Comparison of ENCODE assay signal across 17 cellular contexts in the genomic region with DNA sequence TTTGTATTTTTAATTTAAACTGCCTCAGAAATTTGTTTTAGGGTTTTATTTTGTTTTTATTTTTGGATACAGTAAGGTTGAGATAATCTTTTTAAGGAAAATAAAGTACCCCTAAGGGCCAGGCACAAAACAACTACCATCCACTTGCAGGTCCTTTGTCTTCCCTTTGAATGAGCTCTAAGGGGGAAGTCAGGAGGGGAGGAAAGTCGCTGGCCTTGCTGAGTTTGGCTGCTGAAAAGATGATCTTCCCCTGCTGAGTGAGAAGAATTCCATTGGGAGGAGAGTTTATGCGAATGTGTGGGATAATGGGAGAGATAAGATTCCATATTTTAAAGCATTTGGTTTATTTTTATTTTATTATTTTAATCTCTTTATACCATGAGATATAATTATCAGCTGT.
DNase-seq lines count a peak whose midpoint lies in the region; ATAC-seq, FAIRE-seq and TF ChIP-seq lines count a peak whose summit lies in the region.
"Had no signal": no experiment of that assay in that cellular context is flagged by ENCODE, and none has a peak within 500 bp of the region (broad histone marks: within the 10 kb centered on the region; RNA-seq: fewer than 3 reads in every experiment).

No MANE protein-coding gene starts in this region.

- H3K27me3 Mint-ChIP-seq in natural killer cell (ENCODE audit: low read depth in 2 of 2): no peaks in the 10 kb centered on the region
- no peaks in the 10 kb centered on the region for H3K27me3 Mint-ChIP-seq in natural killer cell treated with Interleukin-12 subunit alpha and Interleukin-12 subunit beta and Interleukin-15 and Interleukin-18, amount 100 ng/mL, for 72 hours
- no peaks in the 10 kb centered on the region for H3K27me3 Mint-ChIP-seq in central memory CD8-positive, alpha-beta T cell

- no peaks in the 10 kb centered on the region for H3K36me3 ChIP-seq in kidney (ENCODE audit: control insufficient read depth in 1 of 2, insufficient read depth in 2 of 2, low read length in 2 of 2)

- no peak for FAIRE-seq in kidney (lab: Jason Lieb, UNC)
- FAIRE-seq: A549, K562 had no signal

- no peaks in the 10 kb centered on the region for H3K4me1 ChIP-seq in kidney (ENCODE audit: control insufficient read depth in 1 of 2, insufficient read depth in 1 of 2, low read depth in 1 of 2, low read length in 2 of 2)
- H3K4me1 ChIP-seq: A549; BLaER1 treated with 17β-estradiol and CSF1 and Interleukin-3, amounts not matched to agents 10 nM and 100 nM had no signal

- TF ChIP-seq CTCF in natural killer cell (IDR thresholded peaks at IDR 0.05) (no peak), kidney (IDR thresholded peaks at IDR 0.05; ENCODE audit: borderline replicate concordance, extremely low read depth, insufficient read depth) (no peak)

- DNase-seq in natural killer cell (no peak), iPS-NIHi11 (ENCODE audit: low spot score) (peak; percentile 40), kidney (no peak)
- no peak for DNase-seq in natural killer cell treated with Interleukin-12 subunit alpha and Interleukin-12 subunit beta and Interleukin-15 and Interleukin-18, amount 100 ng/mL, for 72 hours (ENCODE audit: low spot score)
- DNase-seq in central memory CD8-positive, alpha-beta T cell (ENCODE audit: low spot score in 2 of 2): no peak
- DNase-seq: HCEC 1CT, NCI-H187 treated with DMSO at 0.1 percent for 48 hours, NCI-H2171, NCI-H446, NCI-H69, OCI-M1, RPMI8226 had no signal

- no peaks in the 10 kb centered on the region for H3K9me3 ChIP-seq in kidney (ENCODE audit: control insufficient read depth in 1 of 2, low read length in 2 of 2)
- H3K9me3 ChIP-seq: A549 had no signal

- intact Hi-C loops in natural killer cell (cut with micrococcal nuclease): no loop called here
- intact Hi-C loops in kidney (cut with DNase I): no loop called here

- ATAC-seq in natural killer cell: no peak
- ATAC-seq in natural killer cell treated with Interleukin-12 subunit alpha and Interleukin-12 subunit beta and Interleukin-15 and Interleukin-18, amount 100 ng/mL, for 72 hours: no peak
- ATAC-seq in central memory CD8-positive, alpha-beta T cell (replicated peaks; ENCODE audit: extremely low read depth, poor library complexity, severe bottlenecking): no peak
- no peak for ATAC-seq in HG02763 (IDR thresholded peaks at IDR 0.05; ENCODE audit: unreplicated experiment)
- no peak for ATAC-seq in HG03439 (IDR thresholded peaks at IDR 0.05; ENCODE audit: unreplicated experiment)
- ATAC-seq: A549, K562 had no signal

- no peak overlapping the region for H3K4me3 ChIP-seq in kidney (ENCODE audit: low read length in 2 of 2)
- H3K4me3 ChIP-seq: A549; BLaER1 treated with 17β-estradiol and CSF1 and Interleukin-3, amounts not matched to agents 10 nM and 100 nM; K562 had no signal

- H3K36me3 Mint-ChIP-seq in natural killer cell: peaks cover 32% of the 10 kb centered on the region
- H3K36me3 Mint-ChIP-seq in natural killer cell treated with Interleukin-12 subunit alpha and Interleukin-12 subunit beta and Interleukin-15 and Interleukin-18, amount 100 ng/mL, for 72 hours: peaks cover 47% of the 10 kb centered on the region
- H3K36me3 Mint-ChIP-seq in central memory CD8-positive, alpha-beta T cell (ENCODE audit: insufficient read depth): peaks cover 19% of the 10 kb centered on the region

- no peak overlapping the region for H3K9ac ChIP-seq in kidney (ENCODE audit: low read length in 2 of 2)
- H3K9ac ChIP-seq: BLaER1 treated with 17β-estradiol and CSF1 and Interleukin-3, amounts not matched to agents 10 nM and 100 nM had no signal

- peaks cover 12 to 18% of the 10 kb centered on the region in 2 donors for H3K4me1 Mint-ChIP-seq in natural killer cell
- peaks cover 14 to 17% of the 10 kb centered on the region in 2 donors for H3K4me1 Mint-ChIP-seq in natural killer cell treated with Interleukin-12 subunit alpha and Interleukin-12 subunit beta and Interleukin-15 and Interleukin-18, amount 100 ng/mL, for 72 hours (ENCODE audit: low read depth in 2 of 2)
- peaks cover 26% of the 10 kb centered on the region for H3K4me1 Mint-ChIP-seq in central memory CD8-positive, alpha-beta T cell

- no peak overlapping the region for H3K4me3 Mint-ChIP-seq in natural killer cell
- no peak overlapping the region for H3K4me3 Mint-ChIP-seq in natural killer cell treated with Interleukin-12 subunit alpha and Interleukin-12 subunit beta and Interleukin-15 and Interleukin-18, amount 100 ng/mL, for 72 hours
- H3K4me3 Mint-ChIP-seq in central memory CD8-positive, alpha-beta T cell: no peak overlapping the region

- peaks cover 4 to 13% of the 10 kb centered on the region in 2 donors for H3K9me3 Mint-ChIP-seq in natural killer cell
- peaks cover 6% of the 10 kb centered on the region for H3K9me3 Mint-ChIP-seq in natural killer cell treated with Interleukin-12 subunit alpha and Interleukin-12 subunit beta and Interleukin-15 and Interleukin-18, amount 100 ng/mL, for 72 hours
- no peaks in the 10 kb centered on the region for H3K9me3 Mint-ChIP-seq in central memory CD8-positive, alpha-beta T cell

- H3K27ac ChIP-seq in kidney (ENCODE audit: low read depth in 2 of 2, low read length in 2 of 2): no peak overlapping the region
- H3K27ac ChIP-seq: A549; BLaER1 treated with 17β-estradiol and CSF1 and Interleukin-3, amounts not matched to agents 10 nM and 100 nM had no signal

- H3K27ac Mint-ChIP-seq in natural killer cell: peak overlapping the region; percentile 21 to 37
- H3K27ac Mint-ChIP-seq in natural killer cell treated with Interleukin-12 subunit alpha and Interleukin-12 subunit beta and Interleukin-15 and Interleukin-18, amount 100 ng/mL, for 72 hours: no peak overlapping the region
- peak overlapping the region; percentile 46 for H3K27ac Mint-ChIP-seq in central memory CD8-positive, alpha-beta T cell (ENCODE audit: low read depth)

Comparison
In these comparisons a context has a peak if more than half of its experiments do, and no peak if none do; other contexts are left out.
1. H3K27ac Mint-ChIP-seq: peak in natural killer cell (2 of 2) and central memory CD8-positive, alpha-beta T cell (single experiment); none in natural killer cell treated with Interleukin-12 subunit alpha and Interleukin-12 subunit beta and Interleukin-15 and Interleukin-18, amount 100 ng/mL, for 72 hours (0 of 2).